In genomic region chr7:74173866-74174605, GRCh38 we compare ENCODE assay signal across 8 cellular contexts.
DNase-seq lines count a peak whose midpoint lies in the region; ATAC-seq and TF ChIP-seq lines count a peak whose summit lies in the region.

EIF4H (plus strand) TSS chr7:74174356; CDS start chr7:74174384, 28 bp downstream.

- peaks cover 22% of the 10 kb centered on the region for H3K36me3 Mint-ChIP-seq in central memory CD8-positive, alpha-beta T cell (ENCODE audit: insufficient read depth)

- no peak for TF ChIP-seq CTCF in AG10803 (conservative IDR thresholded peaks at IDR 0.05; ENCODE audit: low read length)

- H3K27ac Mint-ChIP-seq in central memory CD8-positive, alpha-beta T cell (ENCODE audit: low read depth) = peak within 1 kb of the TSS; percentile 94

- no peaks in the 10 kb centered on the region for H3K27me3 Mint-ChIP-seq in central memory CD8-positive, alpha-beta T cell

- DNase-seq in AG10803 (ENCODE audit: low read depth) = peak; percentile 96
- peak; percentile 68 for DNase-seq in NCI-H446 treated with DMSO at 0.1 percent for 48 hours (lab: John Stamatoyannopoulos, UW)
- DNase-seq in central memory CD8-positive, alpha-beta T cell (ENCODE audit: low spot score in 2 of 2) = peak; percentile 94 to 97
- peak; percentile 96 for DNase-seq in islet precursor cell
- peak; percentile 98 for DNase-seq in stimulated activated CD4-positive, alpha-beta T cell treated with anti-CD3 and anti-CD28 coated beads, Interleukin-12 subunit alpha, Interleukin-12 subunit beta, amount 100 ng/mL, for 4 hours

- peak within 1 kb of the TSS; percentile 76 for H3K4me3 ChIP-seq in AG10803 (ENCODE audit: low read length)

- ATAC-seq in GM19043 (IDR thresholded peaks at IDR 0.05; ENCODE audit: low read depth, unreplicated experiment) (peak; percentile 81), HG03354 (IDR thresholded peaks at IDR 0.05; ENCODE audit: poor library complexity, severe bottlenecking, unreplicated experiment) (peak; percentile 84)
- peak; percentile 83 to 84 for ATAC-seq in activated CD4-positive, CD25-positive, alpha-beta regulatory T cell treated with anti-CD3 and anti-CD28 coated beads, Interleukin-2, amount 50 U/mL, for 24 hours
- ATAC-seq in central memory CD8-positive, alpha-beta T cell (replicated peaks; ENCODE audit: extremely low read depth, poor library complexity, severe bottlenecking) = peak; percentile 86

- no peaks in the 10 kb centered on the region for H3K9me3 Mint-ChIP-seq in central memory CD8-positive, alpha-beta T cell

- H3K4me3 Mint-ChIP-seq in central memory CD8-positive, alpha-beta T cell = peak within 1 kb of the TSS; percentile 86

- peaks cover 45% of the 10 kb centered on the region for H3K4me1 Mint-ChIP-seq in central memory CD8-positive, alpha-beta T cell

Comparison
In these comparisons a context has a peak if more than half of its experiments do, and no peak if none do; other contexts are left out.
1. Peak in every context shown above with its lines: DNase-seq, ATAC-seq and H3K4me3 ChIP-seq.